In the genomic region with DNA sequence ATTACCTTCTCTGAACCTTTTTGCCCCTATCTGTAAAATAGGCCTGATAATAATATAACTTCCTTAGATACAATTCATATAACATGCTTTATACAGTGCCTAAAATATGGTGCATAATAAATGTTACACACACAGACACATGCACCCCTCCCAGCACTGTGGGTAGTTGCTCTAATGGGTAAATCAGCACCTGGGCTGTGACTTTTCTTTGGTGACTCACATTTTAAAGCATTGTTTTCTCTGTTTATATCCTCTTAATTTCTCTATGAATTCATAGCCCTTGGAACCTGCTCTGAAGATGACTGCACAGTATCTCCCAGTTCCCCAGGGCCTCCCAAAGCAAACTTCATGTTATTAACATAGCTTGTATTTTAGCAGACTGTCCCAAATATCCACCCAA, we compare ENCODE assay signal across 18 cellular contexts.
DNase-seq lines count a peak whose midpoint lies in the region; ATAC-seq, FAIRE-seq and TF ChIP-seq lines count a peak whose summit lies in the region.
"Had no signal": no experiment of that assay in that cellular context is flagged by ENCODE, and none has a peak within 500 bp of the region (broad histone marks: within the 10 kb centered on the region; RNA-seq: fewer than 3 reads in every experiment).

No MANE protein-coding gene starts in this region.

- H3K9ac ChIP-seq in IMR-90 (ENCODE audit: low read depth, low read length) (no peak overlapping the region), PC-3 (ENCODE audit: low read length) (no peak overlapping the region)

- H3K9me3 ChIP-seq in IMR-90 (ENCODE audit: control insufficient read depth, insufficient read depth, low read length) (no peaks in the 10 kb centered on the region), PC-3 (ENCODE audit: low read length) (no peaks in the 10 kb centered on the region)

- no peak for TF ChIP-seq RAD21 in IMR-90 (IDR thresholded peaks at IDR 0.05; ENCODE audit: low read length)

- peaks cover 20% of the 10 kb centered on the region for H3K4me1 ChIP-seq in IMR-90 (ENCODE audit: control insufficient read depth, insufficient read depth, low read length)
- H3K4me1 ChIP-seq in PC-3 (ENCODE audit: insufficient read depth, low read length) = peaks cover 52% of the 10 kb centered on the region

- H4K91ac ChIP-seq in IMR-90 (ENCODE audit: insufficient read depth, low read depth, low read length) = peak overlapping the region; percentile 100

- H4K20me1 ChIP-seq in IMR-90 (ENCODE audit: insufficient read depth, low read length) (no peaks in the 10 kb centered on the region), PC-3 (ENCODE audit: low read length) (no peaks in the 10 kb centered on the region)

- dilution Hi-C loops in IMR-90 (cut with HindIII; ENCODE audit: low sequenced_read_pairs, unreplicated experiment) = no loop called here

- 0 out of 2 replicates have a peak overlapping the region, but pooled peaks have one; percentile 21 for H3K23ac ChIP-seq in IMR-90 (ENCODE audit: low read depth, low read length)

- peak overlapping the region; percentile 100; the same call in 1 of the 2 replicates for H3K4ac ChIP-seq in IMR-90 (ENCODE audit: low read depth, low read length)

- peak overlapping the region; percentile 99 for H2BK15ac ChIP-seq in IMR-90 (ENCODE audit: low read depth, low read length)

- DNase-seq in A172 (ENCODE audit: low spot score) (peak; percentile 44), IMR-90 (no peak), bronchial epithelial cell (ENCODE audit: low read depth) (peak; percentile 59), kidney tubule cell (ENCODE audit: low spot score) (peak; percentile 59), PC-3 (no peak), NCI-H2196 (lab: John Stamatoyannopoulos, UW; ENCODE audit: unreplicated experiment) (no peak), SKM-1 (lab: John Stamatoyannopoulos, UW; ENCODE audit: unreplicated experiment) (no peak), GDM1 (lab: John Stamatoyannopoulos, UW) (no peak)
- DNase-seq: C1 segment of cervical spinal cord, DMS 273 treated with DMSO at 0.1 percent for 48 hours, HFFc6, NCI-H1436, NCI-H2029, NCI-H2171, NCI-H446 treated with DMSO at 0.1 percent for 48 hours had no signal

- H3F3A ChIP-seq in PC-3 (ENCODE audit: low read length, unreplicated experiment) = no peaks in the 10 kb centered on the region

- TF ChIP-seq POLR2A in IMR-90 (IDR thresholded peaks at IDR 0.05; ENCODE audit: low read depth, low read length) = no peak

- H3K79me1 ChIP-seq in IMR-90 (ENCODE audit: low read depth in 1 of 2, low read length in 2 of 2) = peaks cover 0 to 4% of the 10 kb centered on the region in 2 experiments; a peak in 1 of 4 replicates

- H2AFZ ChIP-seq in IMR-90 (replicated peaks; ENCODE audit: low read length, poor library complexity) = no peak overlapping the region
- no peak overlapping the region for H2AFZ ChIP-seq in PC-3 (ENCODE audit: low read length)

- H2BK20ac ChIP-seq in IMR-90 (ENCODE audit: low read depth, low read length) = peak overlapping the region; percentile 100

- no peaks in the 10 kb centered on the region for H3K79me2 ChIP-seq in PC-3 (ENCODE audit: low read length)

- no peak overlapping the region for H2AK9ac ChIP-seq in IMR-90 (replicated peaks; ENCODE audit: low read depth, low read length, poor library complexity)

- in situ Hi-C loops in IMR-90 (cut with MboI; ENCODE audit: low sequenced_read_pairs) = no loop called here

- intact Hi-C loops in IMR-90 (cut with micrococcal nuclease) (loop anchor here (5.0 kb wide), 4 partner anchors 54 to 604 kb away; no protein-coding TSS in a partner anchor), PC-3 (cut with micrococcal nuclease) (loop anchor here (10.0 kb wide), 1 partner anchor 177 kb away; no protein-coding TSS in a partner anchor)

- H3K14ac ChIP-seq in IMR-90 (replicated peaks; ENCODE audit: low read depth, low read length) = peak overlapping the region; percentile 86; the same call in 1 of the 2 replicates

- peaks cover 13% of the 10 kb centered on the region for H3K9me1 ChIP-seq in IMR-90 (ENCODE audit: insufficient read depth, low read length)

- H3K56ac ChIP-seq in IMR-90 (ENCODE audit: extremely low read depth, insufficient read depth, low read length) = no peak overlapping the region

- H2AK5ac ChIP-seq in IMR-90 (ENCODE audit: low read depth, low read length) = no peak overlapping the region

- H3K4me2 ChIP-seq in IMR-90 (ENCODE audit: low read depth, low read length) (no peak overlapping the region), PC-3 (ENCODE audit: low read length) (no peak overlapping the region)

- H3K27ac ChIP-seq in IMR-90 (ENCODE audit: insufficient read depth, low read length) = no peak overlapping the region
- H3K27ac ChIP-seq in PC-3 (ENCODE audit: low read length) = no peak overlapping the region
- H3K27ac ChIP-seq: SK-N-MC had no signal

- H2BK120ac ChIP-seq in IMR-90 (ENCODE audit: low read depth, low read length) = peak overlapping the region; percentile 100

- ATAC-seq in IMR-90 (ENCODE audit: low read depth) (no peak), PC-3 (no peak)
- ATAC-seq: Right ventricle myocardium inferior had no signal

- no peak overlapping the region for H4K5ac ChIP-seq in IMR-90 (ENCODE audit: low read depth, low read length)

- H2BK5ac ChIP-seq in IMR-90 (ENCODE audit: low read depth, low read length, poor library complexity, severe bottlenecking) = peak overlapping the region; percentile 100

- H4K8ac ChIP-seq in IMR-90 (ENCODE audit: low read depth in 2 of 2, low read length in 2 of 2) = peak overlapping the region; percentile 99

- H3K18ac ChIP-seq in IMR-90 (ENCODE audit: low read depth, low read length) = peak overlapping the region; percentile 3; the same call in 1 of the 2 replicates

- H3K36me3 ChIP-seq in IMR-90 (ENCODE audit: control insufficient read depth, insufficient read depth, low read length) (no peaks in the 10 kb centered on the region), bronchial epithelial cell (ENCODE audit: control insufficient read depth, insufficient read depth, low read length) (no peaks in the 10 kb centered on the region), PC-3 (ENCODE audit: low read depth, low read length) (no peaks in the 10 kb centered on the region)

- CTCF ChIA-PET in IMR-90 (lab: Yijun Ruan, JAX) = interaction anchor here (1.0 to 1.6 kb wide), 3 partner anchors 16 to 605 kb away, joined by 3 read pairs; no protein-coding TSS in a partner anchor
- CTCF ChIA-PET in PC-3 (lab: Charles Lee) = no interaction called here

- no peak overlapping the region for H3K4me3 ChIP-seq in IMR-90 (ENCODE audit: insufficient read depth, low read depth, low read length)
- H3K4me3 ChIP-seq in bronchial epithelial cell (ENCODE audit: low read depth, low read length) = no peak overlapping the region
- H3K4me3 ChIP-seq in PC-3 (ENCODE audit: low read length) = no peak overlapping the region
- H3K4me3 ChIP-seq: SK-N-MC had no signal

- FAIRE-seq in bronchial epithelial cell (lab: Jason Lieb, UNC) = no peak
- FAIRE-seq: H54 had no signal

- BruUV-seq in IMR-90 (replicated peaks; lab: Mats Ljungman, UMichigan) (no TSS peak), PC-3 (replicated peaks; lab: Mats Ljungman, UMichigan) (no TSS peak)

- no peaks in the 10 kb centered on the region for H3K27me3 ChIP-seq in IMR-90 (ENCODE audit: control insufficient read depth, insufficient read depth, low read length)
- no peaks in the 10 kb centered on the region for H3K27me3 ChIP-seq in bronchial epithelial cell (ENCODE audit: control insufficient read depth, insufficient read depth, low read length)
- no peaks in the 10 kb centered on the region for H3K27me3 ChIP-seq in PC-3 (ENCODE audit: low read length)

- TF ChIP-seq CTCF in IMR-90 (conservative IDR thresholded peaks at IDR 0.05; ENCODE audit: low read depth, low read length) (no peak), bronchial epithelial cell (IDR thresholded peaks at IDR 0.05; ENCODE audit: insufficient read depth, low read length, severe bottlenecking) (no peak), PC-3 (conservative IDR thresholded peaks at IDR 0.05; ENCODE audit: low read depth, low read length) (no peak)

- POLR2A ChIA-PET in IMR-90 (lab: Charles Lee; ENCODE audit: unreplicated experiment) (no interaction called here), PC-3 (lab: Charles Lee; ENCODE audit: unreplicated experiment) (no interaction called here)

- no peaks in the 10 kb centered on the region for H3K9me2 ChIP-seq in PC-3 (replicated peaks; ENCODE audit: low read length)

TF ChIP-seq in IMR-90, 13 proteins besides CTCF, POLR2A, EP300 and RAD21:
- TF ChIP-seq SMC3 (IDR thresholded peaks at IDR 0.05; ENCODE audit: low read depth, low read length) (no peak), CEBPB (IDR thresholded peaks at IDR 0.05; ENCODE audit: low read depth, low read length) (no peak), BHLHE40 (IDR thresholded peaks at IDR 0.05; ENCODE audit: low read depth, low read length) (no peak), MAFK (IDR thresholded peaks at IDR 0.05; ENCODE audit: low read depth, low read length) (no peak), ELK1 (IDR thresholded peaks at IDR 0.05; ENCODE audit: borderline replicate concordance, low read depth, low read length) (no peak), FOS (IDR thresholded peaks at IDR 0.05; ENCODE audit: low read depth, low read length) (no peak), MXI1 (IDR thresholded peaks at IDR 0.05; ENCODE audit: borderline replicate concordance, low read depth, low read length) (no peak), RFX5 (IDR thresholded peaks at IDR 0.05; ENCODE audit: low read depth, low read length) (no peak)
TF ChIP-seq in IMR-90: peak in this region for 0.

Comparison
In these comparisons a context has a peak if more than half of its experiments do, and no peak if none do; other contexts are left out.
1. DNase-seq: peak in A172 (single experiment), bronchial epithelial cell (single experiment) and kidney tubule cell (single experiment); none in IMR-90 (single experiment), PC-3 (single experiment), NCI-H2196 (single experiment), SKM-1 (single experiment) and GDM1 (single experiment).